ENCODE assay signal across 1 cellular context in the genomic region with DNA sequence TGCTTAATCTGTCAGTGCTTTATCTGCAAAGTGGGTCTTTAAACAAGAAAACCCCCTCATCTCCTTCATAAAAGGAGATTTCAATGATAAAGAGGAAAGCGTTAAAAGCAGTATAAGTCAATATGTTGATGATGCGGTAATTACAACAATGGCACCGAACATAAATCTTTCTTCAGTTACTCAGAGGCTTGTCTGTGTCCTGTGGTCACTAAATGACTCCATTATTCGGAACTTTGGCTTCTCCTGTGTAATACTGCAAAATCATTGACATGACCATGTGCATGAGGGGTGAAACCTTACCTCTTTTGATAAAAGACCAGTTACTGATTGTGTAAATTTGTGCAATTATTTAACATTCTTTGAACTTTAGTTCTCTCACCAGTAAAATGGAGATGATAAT.
TF ChIP-seq lines count a peak whose summit lies in the region.

No MANE protein-coding gene starts in this region.

TF ChIP-seq in A549, 52 proteins besides CTCF, POLR2A, EP300 and RAD21 (continued from another document):
- TF ChIP-seq, protein P1, sequence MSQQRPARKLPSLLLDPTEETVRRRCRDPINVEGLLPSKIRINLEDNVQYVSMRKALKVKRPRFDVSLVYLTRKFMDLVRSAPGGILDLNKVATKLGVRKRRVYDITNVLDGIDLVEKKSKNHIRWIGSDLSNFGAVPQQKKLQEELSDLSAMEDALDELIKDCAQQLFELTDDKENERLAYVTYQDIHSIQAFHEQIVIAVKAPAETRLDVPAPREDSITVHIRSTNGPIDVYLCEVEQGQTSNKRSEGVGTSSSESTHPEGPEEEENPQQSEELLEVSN (IDR thresholded peaks at IDR 0.05; ENCODE audit: borderline replicate concordance, low read depth), result no peak
- no peak for TF ChIP-seq FOSB (CRISPR knock-in tag; IDR thresholded peaks at IDR 0.05)
- TF ChIP-seq PHF8 (IDR thresholded peaks at IDR 0.05; ENCODE audit: borderline replicate concordance, low read depth), result no peak
- TF ChIP-seq RNF2 (IDR thresholded peaks at IDR 0.05; ENCODE audit: borderline replicate concordance, low read depth), result no peak
- TF ChIP-seq REST (IDR thresholded peaks at IDR 0.05), result no peak
- no peak for TF ChIP-seq CHD4 (IDR thresholded peaks at IDR 0.05; ENCODE audit: borderline replicate concordance)
- TF ChIP-seq HOXA7 (CRISPR knock-in tag; IDR thresholded peaks at IDR 0.05), result no peak
- TF ChIP-seq HEYL (CRISPR knock-in tag; IDR thresholded peaks at IDR 0.05), result no peak
- no peak for TF ChIP-seq SMC3 (IDR thresholded peaks at IDR 0.05)
- TF ChIP-seq RCOR1 (IDR thresholded peaks at IDR 0.05; ENCODE audit: low read depth, low read length), result no peak
- TF ChIP-seq CEBPB (IDR thresholded peaks at IDR 0.05), result no peak
- no peak for TF ChIP-seq TP53 (CRISPR knock-in tag; IDR thresholded peaks at IDR 0.05)
- no peak for TF ChIP-seq FOSL2 (IDR thresholded peaks at IDR 0.05)
- no peak for TF ChIP-seq FOSL2 (CRISPR knock-in tag; IDR thresholded peaks at IDR 0.05)
TF ChIP-seq in A549: peak in this region for 0.
